ENCODE assay signal across 9 cellular contexts in genomic region chr1:235902638-235903542, GRCh38. TPM values are rescaled to one million over a fixed set of nuclear protein-coding genes. Genes with fewer than 3 reads are reported as not detected.
DNase-seq lines count a peak whose midpoint lies in the region; ATAC-seq and TF ChIP-seq lines count a peak whose summit lies in the region.
"Had no signal": no experiment of that assay in that cellular context is flagged by ENCODE, and none has a peak within 500 bp of the region (broad histone marks: within the 10 kb centered on the region; RNA-seq: fewer than 3 reads in every experiment).

No MANE protein-coding gene starts in this region.

- DNase-seq in HCEC 1CT (peak; percentile 68), RKO (ENCODE audit: low spot score) (peak; percentile 63), fibroblast of lung (ENCODE audit: low read depth in 2 of 2) (peak; percentile 65 to 86), stromal cell of bone marrow (ENCODE audit: low read depth) (peak; percentile 64), NCI-H2107 (lab: John Stamatoyannopoulos, UW) (no peak)
- no peak for DNase-seq in T-helper 2 cell treated with Interferon-gamma antibody and Interleukin-4, amounts not matched to agents 5 μg/mL and 100 μg/mL, for 36 hours (ENCODE audit: low spot score)
- no peak for DNase-seq in stimulated activated naive CD8-positive, alpha-beta T cell treated with anti-CD3 and anti-CD28 coated beads, Interleukin-15, amount 100 ng/mL, for 72 hours
- DNase-seq: activated CD4-positive, alpha-beta memory T cell treated with anti-CD3 and anti-CD28 coated beads, Interleukin-2, amount 10 ng/mL, durations not matched to agents 7 days and 5 days had no signal

- H3K27me3 Mint-ChIP-seq in T-helper 2 cell treated with Interferon-gamma antibody and Interleukin-4, amounts not matched to agents 5 μg/mL and 100 μg/mL, for 36 hours (ENCODE audit: low read depth): no peaks in the 10 kb centered on the region
- H3K27me3 Mint-ChIP-seq in stimulated activated naive CD8-positive, alpha-beta T cell treated with anti-CD3 and anti-CD28 coated beads, Interleukin-15, amount 100 ng/mL, for 72 hours: no peaks in the 10 kb centered on the region
- H3K27me3 Mint-ChIP-seq: activated CD4-positive, alpha-beta memory T cell treated with anti-CD3 and anti-CD28 coated beads, Interleukin-2, amount 10 ng/mL, durations not matched to agents 7 days and 5 days had no signal

- H2AFZ ChIP-seq in fibroblast of lung (ENCODE audit: low read length): no peak overlapping the region

- no peaks in the 10 kb centered on the region for H3K79me2 ChIP-seq in fibroblast of lung (ENCODE audit: control insufficient read depth, insufficient read depth, low read length)

- H3K4me1 Mint-ChIP-seq in T-helper 2 cell treated with Interferon-gamma antibody and Interleukin-4, amounts not matched to agents 5 μg/mL and 100 μg/mL, for 36 hours (ENCODE audit: low read depth): peaks cover 8% of the 10 kb centered on the region
- peaks cover 23% of the 10 kb centered on the region for H3K4me1 Mint-ChIP-seq in stimulated activated naive CD8-positive, alpha-beta T cell treated with anti-CD3 and anti-CD28 coated beads, Interleukin-15, amount 100 ng/mL, for 72 hours

- no peak overlapping the region for H3K4me3 Mint-ChIP-seq in T-helper 2 cell treated with Interferon-gamma antibody and Interleukin-4, amounts not matched to agents 5 μg/mL and 100 μg/mL, for 36 hours
- no peak overlapping the region for H3K4me3 Mint-ChIP-seq in stimulated activated naive CD8-positive, alpha-beta T cell treated with anti-CD3 and anti-CD28 coated beads, Interleukin-15, amount 100 ng/mL, for 72 hours
- H3K4me3 Mint-ChIP-seq: activated CD4-positive, alpha-beta memory T cell treated with anti-CD3 and anti-CD28 coated beads, Interleukin-2, amount 10 ng/mL, durations not matched to agents 7 days and 5 days had no signal

- no peak overlapping the region for H3K27ac Mint-ChIP-seq in T-helper 2 cell treated with Interferon-gamma antibody and Interleukin-4, amounts not matched to agents 5 μg/mL and 100 μg/mL, for 36 hours
- H3K27ac Mint-ChIP-seq in stimulated activated naive CD8-positive, alpha-beta T cell treated with anti-CD3 and anti-CD28 coated beads, Interleukin-15, amount 100 ng/mL, for 72 hours: no peak overlapping the region
- H3K27ac Mint-ChIP-seq: activated CD4-positive, alpha-beta memory T cell treated with anti-CD3 and anti-CD28 coated beads, Interleukin-2, amount 10 ng/mL, durations not matched to agents 7 days and 5 days had no signal

- TF ChIP-seq CTCF in fibroblast of lung (conservative IDR thresholded peaks at IDR 0.05 in 1 of 2, IDR thresholded peaks at IDR 0.05 in 1 of 2; ENCODE audit: low read depth in 1 of 2, low read length in 2 of 2): no peak

- no peak overlapping the region for H3K9ac ChIP-seq in fibroblast of lung (ENCODE audit: insufficient read depth, low read length)

- H3K4me2 ChIP-seq in fibroblast of lung (ENCODE audit: extremely low read depth, insufficient read depth, low read length): no peak overlapping the region

- H3K36me3 Mint-ChIP-seq in T-helper 2 cell treated with Interferon-gamma antibody and Interleukin-4, amounts not matched to agents 5 μg/mL and 100 μg/mL, for 36 hours (ENCODE audit: low read depth): no peaks in the 10 kb centered on the region

- H4K20me1 ChIP-seq in fibroblast of lung (ENCODE audit: control insufficient read depth, extremely low read depth, insufficient read depth, low read length): no peaks in the 10 kb centered on the region

- no peaks in the 10 kb centered on the region for H3K27me3 ChIP-seq in fibroblast of lung (ENCODE audit: control insufficient read depth, insufficient read depth, low read length)

- no peaks in the 10 kb centered on the region for H3K9me3 ChIP-seq in fibroblast of lung (ENCODE audit: control insufficient read depth, insufficient read depth, low read depth, low read length)

- H3K9me3 Mint-ChIP-seq in T-helper 2 cell treated with Interferon-gamma antibody and Interleukin-4, amounts not matched to agents 5 μg/mL and 100 μg/mL, for 36 hours: no peaks in the 10 kb centered on the region
- H3K9me3 Mint-ChIP-seq in stimulated activated naive CD8-positive, alpha-beta T cell treated with anti-CD3 and anti-CD28 coated beads, Interleukin-15, amount 100 ng/mL, for 72 hours: no peaks in the 10 kb centered on the region

- ATAC-seq in stimulated activated naive CD8-positive, alpha-beta T cell treated with anti-CD3 and anti-CD28 coated beads, Interleukin-15, amount 100 ng/mL, for 72 hours: no peak

- H3K36me3 ChIP-seq in fibroblast of lung (ENCODE audit: control insufficient read depth, insufficient read depth, low read length): no peaks in the 10 kb centered on the region

- H3K27ac ChIP-seq in fibroblast of lung (ENCODE audit: insufficient read depth, low read length): no peak overlapping the region
- H3K27ac ChIP-seq: HL-60 had no signal

- H3K4me1 ChIP-seq in fibroblast of lung (ENCODE audit: control insufficient read depth, extremely low read depth, insufficient read depth, low read length): peaks cover 14% of the 10 kb centered on the region

- H3K4me3 ChIP-seq in fibroblast of lung (replicated peaks in 1 of 4; ENCODE audit: control extremely low read depth in 1 of 4, insufficient read depth in 1 of 4, low read depth in 3 of 4, low read length in 4 of 4): no peak overlapping the region

RNA-seq across cellular contexts. Expression of gene LYST, which starts 36.2 kb away (rescaled TPM):
- 38.0 and 50.2 TPM in 2 replicates for total RNA-seq in fibroblast of lung
- polyA plus RNA-seq in fibroblast of lung: 6.1 and 7.5 TPM in 2 replicates
- polyA plus RNA-seq in fibroblast of lung (2012): 4.0 and 5.7 TPM in 2 replicates
- polyA minus RNA-seq in fibroblast of lung (ENCODE audit: low replicate concordance): 5.1 and 6.4 TPM in 2 replicates

Comparison
In these comparisons a context has a peak if more than half of its experiments do, and no peak if none do; other contexts are left out.
1. DNase-seq: peak in HCEC 1CT (single experiment), RKO (single experiment), fibroblast of lung (2 of 2) and stromal cell of bone marrow (single experiment); none in NCI-H2107 (single experiment), T-helper 2 cell treated with Interferon-gamma antibody and Interleukin-4, amounts not matched to agents 5 μg/mL and 100 μg/mL, for 36 hours (single experiment) and stimulated activated naive CD8-positive, alpha-beta T cell treated with anti-CD3 and anti-CD28 coated beads, Interleukin-15, amount 100 ng/mL, for 72 hours (0 of 2).